Comparison of ENCODE assay signal across 2 cellular contexts in the genomic region with DNA sequence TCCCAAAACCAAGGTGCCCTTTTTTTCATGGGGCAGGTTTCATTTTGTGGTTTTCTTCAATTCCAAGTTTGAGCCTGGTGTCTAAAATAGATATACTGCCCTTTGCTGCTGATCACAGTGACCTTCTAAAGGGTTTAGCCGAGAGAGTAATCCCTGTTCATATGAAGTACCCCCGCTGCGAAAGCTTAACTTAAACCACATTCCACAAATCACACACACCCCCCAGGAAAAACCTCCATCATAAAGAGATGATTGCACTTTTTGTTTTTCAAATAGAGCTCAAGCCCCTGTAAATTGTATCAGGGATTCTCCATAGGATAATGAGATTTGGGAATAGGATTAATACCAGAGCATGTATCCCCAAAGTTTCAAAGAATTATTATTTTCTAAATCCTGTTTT.
TF ChIP-seq lines count a peak whose summit lies in the region.

No MANE protein-coding gene starts in this region.

TF ChIP-seq in GM23338, 12 proteins besides CTCF, POLR2A, EP300 and RAD21:
- no peak for TF ChIP-seq EZH2 (IDR thresholded peaks at IDR 0.05; ENCODE audit: low read depth, unreplicated experiment)
- no peak for TF ChIP-seq CREB1 (CRISPR knock-in tag; IDR thresholded peaks at IDR 0.05; ENCODE audit: low read depth)
- TF ChIP-seq POLR2AphosphoS5 (IDR thresholded peaks at IDR 0.05; ENCODE audit: low read depth): no peak
- peak; percentile 40; the same call in 1 of the 2 replicates for TF ChIP-seq NANOG (IDR thresholded peaks at IDR 0.05; ENCODE audit: borderline replicate concordance)

TF ChIP-seq in H1, 55 proteins besides CTCF, POLR2A, EP300 and RAD21:
- TF ChIP-seq CBX5 (IDR thresholded peaks at IDR 0.05; ENCODE audit: low read depth, low read length): no peak
- no peak for TF ChIP-seq POLR2AphosphoS5 (IDR thresholded peaks at IDR 0.05; ENCODE audit: low read depth, low read length)
- TF ChIP-seq MAFK (IDR thresholded peaks at IDR 0.05; ENCODE audit: low read depth, low read length): no peak
- no peak for TF ChIP-seq EZH2 (IDR thresholded peaks at IDR 0.05; ENCODE audit: low read depth, low read length, severe bottlenecking)
- TF ChIP-seq HDAC2 (IDR thresholded peaks at IDR 0.05; ENCODE audit: borderline replicate concordance in 1 of 2, low read depth in 2 of 2, low read length in 2 of 2): no peak
- TF ChIP-seq GTF2F1 (IDR thresholded peaks at IDR 0.05; ENCODE audit: borderline replicate concordance, low read depth, low read length): no peak
- TF ChIP-seq, protein P1, sequence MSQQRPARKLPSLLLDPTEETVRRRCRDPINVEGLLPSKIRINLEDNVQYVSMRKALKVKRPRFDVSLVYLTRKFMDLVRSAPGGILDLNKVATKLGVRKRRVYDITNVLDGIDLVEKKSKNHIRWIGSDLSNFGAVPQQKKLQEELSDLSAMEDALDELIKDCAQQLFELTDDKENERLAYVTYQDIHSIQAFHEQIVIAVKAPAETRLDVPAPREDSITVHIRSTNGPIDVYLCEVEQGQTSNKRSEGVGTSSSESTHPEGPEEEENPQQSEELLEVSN (IDR thresholded peaks at IDR 0.05): no peak
- TF ChIP-seq, protein P2, sequence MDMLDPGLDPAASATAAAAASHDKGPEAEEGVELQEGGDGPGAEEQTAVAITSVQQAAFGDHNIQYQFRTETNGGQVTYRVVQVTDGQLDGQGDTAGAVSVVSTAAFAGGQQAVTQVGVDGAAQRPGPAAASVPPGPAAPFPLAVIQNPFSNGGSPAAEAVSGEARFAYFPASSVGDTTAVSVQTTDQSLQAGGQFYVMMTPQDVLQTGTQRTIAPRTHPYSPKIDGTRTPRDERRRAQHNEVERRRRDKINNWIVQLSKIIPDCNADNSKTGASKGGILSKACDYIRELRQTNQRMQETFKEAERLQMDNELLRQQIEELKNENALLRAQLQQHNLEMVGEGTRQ (IDR thresholded peaks at IDR 0.05; ENCODE audit: low read length): no peak
- no peak for TF ChIP-seq KDM5A (IDR thresholded peaks at IDR 0.05; ENCODE audit: low read length)
- TF ChIP-seq TBP (IDR thresholded peaks at IDR 0.05; ENCODE audit: low read depth, low read length): no peak
- TF ChIP-seq SRF (IDR thresholded peaks at IDR 0.05; ENCODE audit: low read depth, low read length): no peak
- no peak for TF ChIP-seq SIN3A (conservative IDR thresholded peaks at IDR 0.05 in 1 of 2, IDR thresholded peaks at IDR 0.05 in 1 of 2; ENCODE audit: low read depth in 1 of 2, low read length in 2 of 2)
- TF ChIP-seq TCF12 (IDR thresholded peaks at IDR 0.05; ENCODE audit: low read depth, low read length): no peak
- no peak for TF ChIP-seq EGR1 (IDR thresholded peaks at IDR 0.05; ENCODE audit: borderline replicate concordance, low read depth, low read length)
- TF ChIP-seq JUND (IDR thresholded peaks at IDR 0.05; ENCODE audit: low read length): no peak
- no peak for TF ChIP-seq RFX5 (IDR thresholded peaks at IDR 0.05; ENCODE audit: borderline replicate concordance, low read depth, low read length)
- no peak for TF ChIP-seq TEAD4 (IDR thresholded peaks at IDR 0.05; ENCODE audit: low read depth, low read length)
- TF ChIP-seq CHD2 (IDR thresholded peaks at IDR 0.05; ENCODE audit: low read length): no peak
- TF ChIP-seq CHD1 (IDR thresholded peaks at IDR 0.05; ENCODE audit: low read depth, low read length): no peak
- TF ChIP-seq FOSL1 (IDR thresholded peaks at IDR 0.05; ENCODE audit: insufficient read depth, low read depth, low read length): no peak
